1 cellular context compared by ENCODE assay signal in genomic region chr6:107931894-107932293, GRCh38.
TF ChIP-seq lines count a peak whose summit lies in the region.

No MANE protein-coding gene starts in this region.

TF ChIP-seq in HepG2, 621 proteins besides CTCF, POLR2A, EP300 and RAD21 (continued from another document and continues in another):
- TF ChIP-seq LBX2 (CRISPR knock-in tag; IDR thresholded peaks at IDR 0.05; ENCODE audit: borderline replicate concordance) (no peak), DRAP1 (CRISPR knock-in tag; IDR thresholded peaks at IDR 0.05) (no peak), MAZ (IDR thresholded peaks at IDR 0.05; ENCODE audit: borderline replicate concordance, low read depth, low read length) (no peak), MAZ (CRISPR knock-in tag; IDR thresholded peaks at IDR 0.05; ENCODE audit: low read depth) (no peak), ZNF362 (CRISPR knock-in tag; IDR thresholded peaks at IDR 0.05; ENCODE audit: borderline replicate concordance) (0 out of 2 replicates have a peak, but pooled peaks have one; percentile 22), ZBTB20 (CRISPR knock-in tag; IDR thresholded peaks at IDR 0.05; ENCODE audit: borderline replicate concordance, low read depth) (0 out of 2 replicates have a peak, but pooled peaks have one; percentile 60), LCORL (IDR thresholded peaks at IDR 0.05) (no peak), LCORL (CRISPR knock-in tag; IDR thresholded peaks at IDR 0.05) (no peak), MIXL1 (CRISPR knock-in tag; IDR thresholded peaks at IDR 0.05) (peak; percentile 86), GZF1 (CRISPR knock-in tag; IDR thresholded peaks at IDR 0.05) (no peak), NCOA2 (CRISPR knock-in tag; IDR thresholded peaks at IDR 0.05) (peak; percentile 85), TOPORS (CRISPR knock-in tag; IDR thresholded peaks at IDR 0.05) (no peak), DNMT1 (CRISPR knock-in tag; IDR thresholded peaks at IDR 0.05) (no peak), PLSCR1 (CRISPR knock-in tag; IDR thresholded peaks at IDR 0.05; ENCODE audit: borderline replicate concordance) (no peak), FOXA1 (IDR thresholded peaks at IDR 0.05) (no peak), FOXA1 (CRISPR knock-in tag; IDR thresholded peaks at IDR 0.05) (peak; percentile 93), TEAD3 (CRISPR knock-in tag; optimal IDR thresholded peaks at IDR 0.05; ENCODE audit: borderline replicate concordance) (peak; percentile 82), HNF1B (CRISPR knock-in tag; IDR thresholded peaks at IDR 0.05) (no peak), KAT7 (CRISPR knock-in tag; IDR thresholded peaks at IDR 0.05; ENCODE audit: borderline replicate concordance) (no peak), ZBTB34 (CRISPR knock-in tag; IDR thresholded peaks at IDR 0.05) (peak; percentile 90), ZNF644 (CRISPR knock-in tag; IDR thresholded peaks at IDR 0.05; ENCODE audit: low read depth) (peak; percentile 98), HHEX (CRISPR knock-in tag; IDR thresholded peaks at IDR 0.05) (0 out of 2 replicates have a peak, but pooled peaks have one; percentile 28), GLI4 (CRISPR knock-in tag; IDR thresholded peaks at IDR 0.05; ENCODE audit: borderline replicate concordance) (no peak), NPAS2 (CRISPR knock-in tag; IDR thresholded peaks at IDR 0.05; ENCODE audit: borderline replicate concordance) (no peak), ZNF383 (CRISPR knock-in tag; IDR thresholded peaks at IDR 0.05; ENCODE audit: borderline replicate concordance) (no peak), IRF2 (CRISPR knock-in tag; IDR thresholded peaks at IDR 0.05) (peak; percentile 77; the same call in 1 of the 2 replicates), ZNF432 (CRISPR knock-in tag; IDR thresholded peaks at IDR 0.05; ENCODE audit: borderline replicate concordance) (no peak), ZNF777 (CRISPR knock-in tag; IDR thresholded peaks at IDR 0.05) (no peak), MXD4 (CRISPR knock-in tag; IDR thresholded peaks at IDR 0.05) (no peak), ARID3A (IDR thresholded peaks at IDR 0.05; ENCODE audit: low read depth, low read length) (0 out of 2 replicates have a peak, but pooled peaks have one; percentile 25), RARG (CRISPR knock-in tag; IDR thresholded peaks at IDR 0.05; ENCODE audit: low read depth) (no peak), THYN1 (CRISPR knock-in tag; IDR thresholded peaks at IDR 0.05; ENCODE audit: borderline replicate concordance, low read depth) (no peak), SMC3 (IDR thresholded peaks at IDR 0.05; ENCODE audit: low read length) (no peak), ZNF678 (CRISPR knock-in tag; IDR thresholded peaks at IDR 0.05) (no peak), ZNF75D (CRISPR knock-in tag; IDR thresholded peaks at IDR 0.05; ENCODE audit: borderline replicate concordance) (no peak), POGZ (CRISPR knock-in tag; IDR thresholded peaks at IDR 0.05) (peak; percentile 83), RCOR2 (CRISPR knock-in tag; IDR thresholded peaks at IDR 0.05) (peak; percentile 72; the same call in 1 of the 2 replicates), ARNTL (CRISPR knock-in tag; IDR thresholded peaks at IDR 0.05) (no peak), MIER3 (CRISPR knock-in tag; IDR thresholded peaks at IDR 0.05; ENCODE audit: borderline replicate concordance) (0 out of 2 replicates have a peak, but pooled peaks have one; percentile 24), TRAFD1 (CRISPR knock-in tag; IDR thresholded peaks at IDR 0.05; ENCODE audit: borderline replicate concordance) (no peak), RBM22 (optimal IDR thresholded peaks at IDR 0.05; ENCODE audit: low read length) (peak; percentile 84), PITX1 (CRISPR knock-in tag; IDR thresholded peaks at IDR 0.05) (no peak), NR0B2 (CRISPR knock-in tag; IDR thresholded peaks at IDR 0.05) (no peak), RBAK (CRISPR knock-in tag; IDR thresholded peaks at IDR 0.05) (no peak), CBX1 (IDR thresholded peaks at IDR 0.05; ENCODE audit: low read depth) (no peak), FOXP4 (CRISPR knock-in tag; IDR thresholded peaks at IDR 0.05) (peak; percentile 92), NBN (conservative IDR thresholded peaks at IDR 0.05) (no peak), RXRB (CRISPR knock-in tag; IDR thresholded peaks at IDR 0.05; ENCODE audit: borderline replicate concordance) (peak; percentile 79), MBD4 (IDR thresholded peaks at IDR 0.05; ENCODE audit: borderline replicate concordance, low read length) (no peak), ZNF772 (CRISPR knock-in tag; IDR thresholded peaks at IDR 0.05) (peak; percentile 49; the same call in 1 of the 2 replicates), ZNF879 (CRISPR knock-in tag; IDR thresholded peaks at IDR 0.05) (no peak), ZNF281 (CRISPR knock-in tag; IDR thresholded peaks at IDR 0.05; ENCODE audit: borderline replicate concordance) (peak; percentile 32; the same call in 1 of the 2 replicates), MATR3 (CRISPR knock-in tag; IDR thresholded peaks at IDR 0.05) (no peak), KDM5B (CRISPR knock-in tag; IDR thresholded peaks at IDR 0.05; ENCODE audit: borderline replicate concordance) (no peak), CSRNP2 (CRISPR knock-in tag; conservative IDR thresholded peaks at IDR 0.05; ENCODE audit: low read depth) (no peak), ZMYM4 (CRISPR knock-in tag; IDR thresholded peaks at IDR 0.05) (peak; percentile 68)
